ENCODE assay signal across 1 cellular context in the genomic region with DNA sequence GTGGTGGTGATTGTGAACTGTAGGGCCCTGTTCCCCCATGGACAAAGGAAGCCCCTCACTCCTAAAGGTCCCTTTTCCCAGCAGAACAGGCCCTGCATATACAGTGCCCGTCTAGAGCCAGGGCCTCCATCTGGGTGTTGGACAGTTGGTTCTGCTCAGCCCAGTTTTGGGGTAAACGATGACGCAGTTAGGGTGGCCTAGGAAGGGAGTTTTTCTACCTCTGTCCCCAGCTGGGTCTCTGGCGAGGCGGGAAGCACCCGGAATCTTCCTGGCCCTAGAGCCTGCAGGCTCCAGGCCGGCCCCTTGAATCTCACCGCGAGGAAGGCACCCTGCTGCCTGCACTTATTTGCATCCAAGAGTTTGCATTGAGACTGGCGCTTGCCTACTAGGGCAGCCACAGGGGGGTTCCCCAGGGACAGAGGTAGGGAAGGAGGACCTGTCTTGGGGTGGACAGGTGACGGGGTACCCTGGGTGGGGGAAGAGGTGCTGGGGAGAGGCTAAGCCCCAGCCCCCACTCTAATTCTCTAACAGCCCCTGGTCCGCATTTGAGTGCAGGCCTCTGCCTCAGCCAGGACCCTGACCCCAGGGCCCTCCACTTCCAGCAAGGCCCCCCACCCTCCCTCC.
TF ChIP-seq lines count a peak whose summit lies in the region.

No MANE protein-coding gene starts in this region.

TF ChIP-seq in GM12878, 131 proteins besides CTCF, POLR2A, EP300 and RAD21 (continued from another document):
- TF ChIP-seq, protein P1, sequence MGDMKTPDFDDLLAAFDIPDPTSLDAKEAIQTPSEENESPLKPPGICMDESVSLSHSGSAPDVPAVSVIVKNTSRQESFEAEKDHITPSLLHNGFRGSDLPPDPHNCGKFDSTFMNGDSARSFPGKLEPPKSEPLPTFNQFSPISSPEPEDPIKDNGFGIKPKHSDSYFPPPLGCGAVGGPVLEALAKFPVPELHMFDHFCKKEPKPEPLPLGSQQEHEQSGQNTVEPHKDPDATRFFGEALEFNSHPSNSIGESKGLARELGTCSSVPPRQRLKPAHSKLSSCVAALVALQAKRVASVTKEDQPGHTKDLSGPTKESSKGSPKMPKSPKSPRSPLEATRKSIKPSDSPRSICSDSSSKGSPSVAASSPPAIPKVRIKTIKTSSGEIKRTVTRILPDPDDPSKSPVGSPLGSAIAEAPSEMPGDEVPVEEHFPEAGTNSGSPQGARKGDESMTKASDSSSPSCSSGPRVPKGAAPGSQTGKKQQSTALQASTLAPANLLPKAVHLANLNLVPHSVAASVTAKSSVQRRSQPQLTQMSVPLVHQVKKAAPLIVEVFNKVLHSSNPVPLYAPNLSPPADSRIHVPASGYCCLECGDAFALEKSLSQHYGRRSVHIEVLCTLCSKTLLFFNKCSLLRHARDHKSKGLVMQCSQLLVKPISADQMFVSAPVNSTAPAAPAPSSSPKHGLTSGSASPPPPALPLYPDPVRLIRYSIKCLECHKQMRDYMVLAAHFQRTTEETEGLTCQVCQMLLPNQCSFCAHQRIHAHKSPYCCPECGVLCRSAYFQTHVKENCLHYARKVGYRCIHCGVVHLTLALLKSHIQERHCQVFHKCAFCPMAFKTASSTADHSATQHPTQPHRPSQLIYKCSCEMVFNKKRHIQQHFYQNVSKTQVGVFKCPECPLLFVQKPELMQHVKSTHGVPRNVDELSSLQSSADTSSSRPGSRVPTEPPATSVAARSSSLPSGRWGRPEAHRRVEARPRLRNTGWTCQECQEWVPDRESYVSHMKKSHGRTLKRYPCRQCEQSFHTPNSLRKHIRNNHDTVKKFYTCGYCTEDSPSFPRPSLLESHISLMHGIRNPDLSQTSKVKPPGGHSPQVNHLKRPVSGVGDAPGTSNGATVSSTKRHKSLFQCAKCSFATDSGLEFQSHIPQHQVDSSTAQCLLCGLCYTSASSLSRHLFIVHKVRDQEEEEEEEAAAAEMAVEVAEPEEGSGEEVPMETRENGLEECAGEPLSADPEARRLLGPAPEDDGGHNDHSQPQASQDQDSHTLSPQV (IDR thresholded peaks at IDR 0.05), result no peak
- TF ChIP-seq MXI1 (IDR thresholded peaks at IDR 0.05; ENCODE audit: low read depth, low read length), result no peak
- 0 out of 4 replicates have a peak, but pooled peaks of 1 of the 2 experiments have one; percentile 11 for TF ChIP-seq BHLHE40 (IDR thresholded peaks at IDR 0.05; ENCODE audit: borderline replicate concordance in 1 of 2, low read depth in 2 of 2, low read length in 1 of 2)
- no peak for TF ChIP-seq ZSCAN29 (IDR thresholded peaks at IDR 0.05)
- TF ChIP-seq RBBP5 (conservative IDR thresholded peaks at IDR 0.05), result no peak
- no peak for TF ChIP-seq SP1 (IDR thresholded peaks at IDR 0.05; ENCODE audit: low read depth, low read length)
- TF ChIP-seq, protein P2, sequence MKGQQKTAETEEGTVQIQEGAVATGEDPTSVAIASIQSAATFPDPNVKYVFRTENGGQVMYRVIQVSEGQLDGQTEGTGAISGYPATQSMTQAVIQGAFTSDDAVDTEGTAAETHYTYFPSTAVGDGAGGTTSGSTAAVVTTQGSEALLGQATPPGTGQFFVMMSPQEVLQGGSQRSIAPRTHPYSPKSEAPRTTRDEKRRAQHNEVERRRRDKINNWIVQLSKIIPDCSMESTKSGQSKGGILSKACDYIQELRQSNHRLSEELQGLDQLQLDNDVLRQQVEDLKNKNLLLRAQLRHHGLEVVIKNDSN (IDR thresholded peaks at IDR 0.05; ENCODE audit: borderline replicate concordance, extremely low read length, insufficient read depth, low read depth, low read length), result no peak
- TF ChIP-seq TCF3 (IDR thresholded peaks at IDR 0.05; ENCODE audit: borderline replicate concordance, insufficient read depth, low read depth, low read length), result peak; percentile 22; the same call in 1 of the 2 replicates
- no peak for TF ChIP-seq CEBPB (IDR thresholded peaks at IDR 0.05; ENCODE audit: borderline replicate concordance in 1 of 2, low read depth in 2 of 2, low read length in 2 of 2)
- no peak for TF ChIP-seq CBFB (IDR thresholded peaks at IDR 0.05; ENCODE audit: low read depth)
- no peak for TF ChIP-seq SIN3A (IDR thresholded peaks at IDR 0.05; ENCODE audit: low read depth, low read length)
- 0 out of 2 replicates have a peak, but pooled peaks have one; percentile 20 for TF ChIP-seq NBN (IDR thresholded peaks at IDR 0.05)
- TF ChIP-seq NFXL1 (IDR thresholded peaks at IDR 0.05; ENCODE audit: borderline replicate concordance), result no peak
- TF ChIP-seq ETV6 (conservative IDR thresholded peaks at IDR 0.05 in 1 of 2, IDR thresholded peaks at IDR 0.05 in 1 of 2; ENCODE audit: borderline replicate concordance in 1 of 2, low read depth in 1 of 2), result no peak
- peak; percentile 44 for TF ChIP-seq RUNX3 (IDR thresholded peaks at IDR 0.05; ENCODE audit: low read length)
- TF ChIP-seq, protein P3, sequence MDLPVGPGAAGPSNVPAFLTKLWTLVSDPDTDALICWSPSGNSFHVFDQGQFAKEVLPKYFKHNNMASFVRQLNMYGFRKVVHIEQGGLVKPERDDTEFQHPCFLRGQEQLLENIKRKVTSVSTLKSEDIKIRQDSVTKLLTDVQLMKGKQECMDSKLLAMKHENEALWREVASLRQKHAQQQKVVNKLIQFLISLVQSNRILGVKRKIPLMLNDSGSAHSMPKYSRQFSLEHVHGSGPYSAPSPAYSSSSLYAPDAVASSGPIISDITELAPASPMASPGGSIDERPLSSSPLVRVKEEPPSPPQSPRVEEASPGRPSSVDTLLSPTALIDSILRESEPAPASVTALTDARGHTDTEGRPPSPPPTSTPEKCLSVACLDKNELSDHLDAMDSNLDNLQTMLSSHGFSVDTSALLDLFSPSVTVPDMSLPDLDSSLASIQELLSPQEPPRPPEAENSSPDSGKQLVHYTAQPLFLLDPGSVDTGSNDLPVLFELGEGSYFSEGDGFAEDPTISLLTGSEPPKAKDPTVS (IDR thresholded peaks at IDR 0.05; ENCODE audit: low read depth, low read length), result no peak
- TF ChIP-seq SPI1 (IDR thresholded peaks at IDR 0.05; ENCODE audit: borderline replicate concordance, insufficient read depth, low read depth, low read length), result no peak
- TF ChIP-seq, protein P4, sequence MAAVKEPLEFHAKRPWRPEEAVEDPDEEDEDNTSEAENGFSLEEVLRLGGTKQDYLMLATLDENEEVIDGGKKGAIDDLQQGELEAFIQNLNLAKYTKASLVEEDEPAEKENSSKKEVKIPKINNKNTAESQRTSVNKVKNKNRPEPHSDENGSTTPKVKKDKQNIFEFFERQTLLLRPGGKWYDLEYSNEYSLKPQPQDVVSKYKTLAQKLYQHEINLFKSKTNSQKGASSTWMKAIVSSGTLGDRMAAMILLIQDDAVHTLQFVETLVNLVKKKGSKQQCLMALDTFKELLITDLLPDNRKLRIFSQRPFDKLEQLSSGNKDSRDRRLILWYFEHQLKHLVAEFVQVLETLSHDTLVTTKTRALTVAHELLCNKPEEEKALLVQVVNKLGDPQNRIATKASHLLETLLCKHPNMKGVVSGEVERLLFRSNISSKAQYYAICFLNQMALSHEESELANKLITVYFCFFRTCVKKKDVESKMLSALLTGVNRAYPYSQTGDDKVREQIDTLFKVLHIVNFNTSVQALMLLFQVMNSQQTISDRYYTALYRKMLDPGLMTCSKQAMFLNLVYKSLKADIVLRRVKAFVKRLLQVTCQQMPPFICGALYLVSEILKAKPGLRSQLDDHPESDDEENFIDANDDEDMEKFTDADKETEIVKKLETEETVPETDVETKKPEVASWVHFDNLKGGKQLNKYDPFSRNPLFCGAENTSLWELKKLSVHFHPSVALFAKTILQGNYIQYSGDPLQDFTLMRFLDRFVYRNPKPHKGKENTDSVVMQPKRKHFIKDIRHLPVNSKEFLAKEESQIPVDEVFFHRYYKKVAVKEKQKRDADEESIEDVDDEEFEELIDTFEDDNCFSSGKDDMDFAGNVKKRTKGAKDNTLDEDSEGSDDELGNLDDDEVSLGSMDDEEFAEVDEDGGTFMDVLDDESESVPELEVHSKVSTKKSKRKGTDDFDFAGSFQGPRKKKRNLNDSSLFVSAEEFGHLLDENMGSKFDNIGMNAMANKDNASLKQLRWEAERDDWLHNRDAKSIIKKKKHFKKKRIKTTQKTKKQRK (IDR thresholded peaks at IDR 0.05; ENCODE audit: low read depth, low read length), result no peak
- TF ChIP-seq, protein P5, sequence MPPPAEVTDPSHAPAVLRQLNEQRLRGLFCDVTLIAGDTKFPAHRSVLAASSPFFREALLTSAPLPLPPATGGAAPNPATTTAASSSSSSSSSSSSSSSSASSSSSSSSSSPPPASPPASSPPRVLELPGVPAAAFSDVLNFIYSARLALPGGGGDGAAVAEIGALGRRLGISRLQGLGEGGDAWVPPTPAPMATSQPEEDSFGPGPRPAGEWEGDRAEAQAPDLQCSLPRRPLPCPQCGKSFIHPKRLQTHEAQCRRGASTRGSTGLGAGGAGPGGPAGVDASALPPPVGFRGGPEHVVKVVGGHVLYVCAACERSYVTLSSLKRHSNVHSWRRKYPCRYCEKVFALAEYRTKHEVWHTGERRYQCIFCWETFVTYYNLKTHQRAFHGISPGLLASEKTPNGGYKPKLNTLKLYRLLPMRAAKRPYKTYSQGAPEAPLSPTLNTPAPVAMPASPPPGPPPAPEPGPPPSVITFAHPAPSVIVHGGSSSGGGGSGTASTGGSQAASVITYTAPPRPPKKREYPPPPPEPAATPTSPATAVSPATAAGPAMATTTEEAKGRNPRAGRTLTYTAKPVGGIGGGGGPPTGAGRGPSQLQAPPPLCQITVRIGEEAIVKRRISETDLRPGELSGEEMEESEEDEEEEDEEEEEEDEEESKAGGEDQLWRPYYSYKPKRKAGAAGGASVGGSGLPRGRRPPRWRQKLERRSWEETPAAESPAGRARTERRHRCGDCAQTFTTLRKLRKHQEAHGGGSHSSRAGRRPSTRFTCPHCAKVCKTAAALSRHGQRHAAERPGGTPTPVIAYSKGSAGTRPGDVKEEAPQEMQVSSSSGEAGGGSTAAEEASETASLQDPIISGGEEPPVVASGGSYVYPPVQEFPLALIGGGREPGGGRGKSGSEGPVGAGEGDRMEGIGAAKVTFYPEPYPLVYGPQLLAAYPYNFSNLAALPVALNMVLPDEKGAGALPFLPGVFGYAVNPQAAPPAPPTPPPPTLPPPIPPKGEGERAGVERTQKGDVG (CRISPR knock-in tag; IDR thresholded peaks at IDR 0.05), result no peak
- peak; percentile 46 to 59; a peak in 2 of 4 replicates for TF ChIP-seq IKZF2 (IDR thresholded peaks at IDR 0.05)
- TF ChIP-seq, protein P6, sequence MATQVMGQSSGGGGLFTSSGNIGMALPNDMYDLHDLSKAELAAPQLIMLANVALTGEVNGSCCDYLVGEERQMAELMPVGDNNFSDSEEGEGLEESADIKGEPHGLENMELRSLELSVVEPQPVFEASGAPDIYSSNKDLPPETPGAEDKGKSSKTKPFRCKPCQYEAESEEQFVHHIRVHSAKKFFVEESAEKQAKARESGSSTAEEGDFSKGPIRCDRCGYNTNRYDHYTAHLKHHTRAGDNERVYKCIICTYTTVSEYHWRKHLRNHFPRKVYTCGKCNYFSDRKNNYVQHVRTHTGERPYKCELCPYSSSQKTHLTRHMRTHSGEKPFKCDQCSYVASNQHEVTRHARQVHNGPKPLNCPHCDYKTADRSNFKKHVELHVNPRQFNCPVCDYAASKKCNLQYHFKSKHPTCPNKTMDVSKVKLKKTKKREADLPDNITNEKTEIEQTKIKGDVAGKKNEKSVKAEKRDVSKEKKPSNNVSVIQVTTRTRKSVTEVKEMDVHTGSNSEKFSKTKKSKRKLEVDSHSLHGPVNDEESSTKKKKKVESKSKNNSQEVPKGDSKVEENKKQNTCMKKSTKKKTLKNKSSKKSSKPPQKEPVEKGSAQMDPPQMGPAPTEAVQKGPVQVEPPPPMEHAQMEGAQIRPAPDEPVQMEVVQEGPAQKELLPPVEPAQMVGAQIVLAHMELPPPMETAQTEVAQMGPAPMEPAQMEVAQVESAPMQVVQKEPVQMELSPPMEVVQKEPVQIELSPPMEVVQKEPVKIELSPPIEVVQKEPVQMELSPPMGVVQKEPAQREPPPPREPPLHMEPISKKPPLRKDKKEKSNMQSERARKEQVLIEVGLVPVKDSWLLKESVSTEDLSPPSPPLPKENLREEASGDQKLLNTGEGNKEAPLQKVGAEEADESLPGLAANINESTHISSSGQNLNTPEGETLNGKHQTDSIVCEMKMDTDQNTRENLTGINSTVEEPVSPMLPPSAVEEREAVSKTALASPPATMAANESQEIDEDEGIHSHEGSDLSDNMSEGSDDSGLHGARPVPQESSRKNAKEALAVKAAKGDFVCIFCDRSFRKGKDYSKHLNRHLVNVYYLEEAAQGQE (IDR thresholded peaks at IDR 0.05; ENCODE audit: low read depth, low read length), result no peak
- TF ChIP-seq KAT2A (conservative IDR thresholded peaks at IDR 0.05; ENCODE audit: control insufficient read depth, low read depth, low read length), result no peak
- TF ChIP-seq, protein P7, sequence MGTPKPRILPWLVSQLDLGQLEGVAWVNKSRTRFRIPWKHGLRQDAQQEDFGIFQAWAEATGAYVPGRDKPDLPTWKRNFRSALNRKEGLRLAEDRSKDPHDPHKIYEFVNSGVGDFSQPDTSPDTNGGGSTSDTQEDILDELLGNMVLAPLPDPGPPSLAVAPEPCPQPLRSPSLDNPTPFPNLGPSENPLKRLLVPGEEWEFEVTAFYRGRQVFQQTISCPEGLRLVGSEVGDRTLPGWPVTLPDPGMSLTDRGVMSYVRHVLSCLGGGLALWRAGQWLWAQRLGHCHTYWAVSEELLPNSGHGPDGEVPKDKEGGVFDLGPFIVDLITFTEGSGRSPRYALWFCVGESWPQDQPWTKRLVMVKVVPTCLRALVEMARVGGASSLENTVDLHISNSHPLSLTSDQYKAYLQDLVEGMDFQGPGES (IDR thresholded peaks at IDR 0.05), result no peak
- TF ChIP-seq, protein P8, sequence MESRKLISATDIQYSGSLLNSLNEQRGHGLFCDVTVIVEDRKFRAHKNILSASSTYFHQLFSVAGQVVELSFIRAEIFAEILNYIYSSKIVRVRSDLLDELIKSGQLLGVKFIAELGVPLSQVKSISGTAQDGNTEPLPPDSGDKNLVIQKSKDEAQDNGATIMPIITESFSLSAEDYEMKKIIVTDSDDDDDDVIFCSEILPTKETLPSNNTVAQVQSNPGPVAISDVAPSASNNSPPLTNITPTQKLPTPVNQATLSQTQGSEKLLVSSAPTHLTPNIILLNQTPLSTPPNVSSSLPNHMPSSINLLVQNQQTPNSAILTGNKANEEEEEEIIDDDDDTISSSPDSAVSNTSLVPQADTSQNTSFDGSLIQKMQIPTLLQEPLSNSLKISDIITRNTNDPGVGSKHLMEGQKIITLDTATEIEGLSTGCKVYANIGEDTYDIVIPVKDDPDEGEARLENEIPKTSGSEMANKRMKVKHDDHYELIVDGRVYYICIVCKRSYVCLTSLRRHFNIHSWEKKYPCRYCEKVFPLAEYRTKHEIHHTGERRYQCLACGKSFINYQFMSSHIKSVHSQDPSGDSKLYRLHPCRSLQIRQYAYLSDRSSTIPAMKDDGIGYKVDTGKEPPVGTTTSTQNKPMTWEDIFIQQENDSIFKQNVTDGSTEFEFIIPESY (IDR thresholded peaks at IDR 0.05), result no peak
- TF ChIP-seq CREM (IDR thresholded peaks at IDR 0.05; ENCODE audit: low read depth), result 0 out of 2 replicates have a peak, but pooled peaks have one; percentile 17
- peak; percentile 42; the same call in 1 of the 2 replicates for TF ChIP-seq TBL1XR1 (IDR thresholded peaks at IDR 0.05; ENCODE audit: low read depth, low read length)
